In the genomic region with DNA sequence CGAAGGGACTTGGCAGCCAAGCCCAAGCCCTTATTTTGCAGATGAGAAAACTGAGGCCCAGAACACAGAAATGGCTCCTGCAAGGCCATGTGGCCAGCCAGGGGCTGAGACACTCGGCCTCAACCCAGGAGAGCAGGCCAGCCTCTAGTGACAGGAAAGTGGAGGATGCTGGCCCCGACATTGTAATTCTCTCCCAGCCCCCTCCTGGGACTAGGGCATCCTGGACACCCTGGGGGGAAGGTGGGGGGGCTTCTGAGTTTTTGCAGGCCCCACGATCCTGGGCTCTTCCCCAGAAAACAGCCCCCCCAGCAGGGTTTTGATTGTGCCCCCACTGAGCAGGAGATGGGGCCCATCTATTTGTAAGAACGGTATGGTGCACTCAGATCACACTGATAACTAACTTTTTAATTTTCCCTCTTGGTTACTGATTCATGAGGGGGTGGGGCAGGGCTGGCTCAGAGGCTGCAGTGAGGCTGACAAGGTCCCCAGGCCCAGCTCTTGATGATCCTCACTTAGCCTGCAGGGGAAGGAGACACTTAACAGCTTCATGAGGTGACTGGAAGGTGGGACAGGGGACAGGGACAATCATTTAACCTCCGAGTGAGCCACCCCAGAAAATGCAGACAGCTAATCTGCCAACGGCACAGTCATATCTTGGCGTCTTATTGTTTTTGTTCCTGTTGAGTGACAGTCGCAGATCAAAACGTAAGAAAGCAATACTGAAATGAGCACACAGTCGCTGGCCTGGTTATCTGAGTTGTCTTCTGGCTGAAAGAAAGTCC, we compare ENCODE assay signal across 8 cellular contexts. TPM values are rescaled to one million over a fixed set of nuclear protein-coding genes. Genes with fewer than 3 reads are reported as not detected.
DNase-seq lines count a peak whose midpoint lies in the region; ATAC-seq and TF ChIP-seq lines count a peak whose summit lies in the region.

No MANE protein-coding gene starts in this region.

- TF ChIP-seq CTCF in A673 (conservative IDR thresholded peaks at IDR 0.05; ENCODE audit: low read depth, low read length) (no peak), WTC11 (IDR thresholded peaks at IDR 0.05) (no peak), fibroblast of the aortic adventitia (IDR thresholded peaks at IDR 0.05; ENCODE audit: insufficient read depth, low read length) (no peak)

- peaks cover 99% of the 10 kb centered on the region for H3K4me1 Mint-ChIP-seq in WTC11

- H3K27ac ChIP-seq in A673 (ENCODE audit: low read depth, low read length, poor library complexity, severe bottlenecking): peak overlapping the region; percentile 88

- no TSS peak for BruUV-seq in A673 (replicated peaks; lab: Mats Ljungman, UMichigan)

- intact Hi-C loops in A673 (cut with micrococcal nuclease; ENCODE audit: unreplicated experiment): no loop called here

- H3K27me3 ChIP-seq in A673 (replicated peaks; ENCODE audit: insufficient read depth, low read depth, low read length, poor library complexity): no peaks in the 10 kb centered on the region

- peak overlapping the region; percentile 29 for H3K4me3 Mint-ChIP-seq in WTC11

- H3K4me3 ChIP-seq in A673 (ENCODE audit: low read depth, low read length, poor library complexity, severe bottlenecking) (peak overlapping the region; percentile 4), fibroblast of the aortic adventitia (ENCODE audit: low read depth, low read length) (peak overlapping the region; percentile 15)

- H3K27ac Mint-ChIP-seq in WTC11: peak overlapping the region; percentile 87

- peak; percentile 27 for ATAC-seq in GM21360 (IDR thresholded peaks at IDR 0.05; ENCODE audit: unreplicated experiment)
- 0 out of 2 replicates have a peak, but pooled peaks have one; percentile 7 for ATAC-seq in WTC11
- peak; percentile 55 for ATAC-seq in stimulated activated naive CD8-positive, alpha-beta T cell treated with anti-CD3 and anti-CD28 coated beads, Interleukin-15, Interleukin-2, amounts not matched to agents 100 U/mL and 50 U/mL, for 24 hours

- DNase-seq in A673 (ENCODE audit: low spot score): peak; percentile 71
- DNase-seq in WTC11 (ENCODE audit: low spot score): no peak
- DNase-seq in fibroblast of the aortic adventitia (ENCODE audit: low read depth): no peak
- DNase-seq in stimulated activated naive CD8-positive, alpha-beta T cell treated with anti-CD3 and anti-CD28 coated beads, Interleukin-15, Interleukin-2, amounts not matched to agents 100 U/mL and 50 U/mL, for 24 hours: peak; percentile 46
- DNase-seq in NCI-H748 (lab: John Stamatoyannopoulos, UW; ENCODE audit: unreplicated experiment): no peak
- DNase-seq in DMS153 (lab: John Stamatoyannopoulos, UW): no peak
- DNase-seq in NCI-H187 (lab: John Stamatoyannopoulos, UW): no peak

- H3K36me3 ChIP-seq in A673 (ENCODE audit: insufficient read depth, low read length, poor library complexity, severe bottlenecking): no peaks in the 10 kb centered on the region

- H3K27me3 Mint-ChIP-seq in WTC11 (ENCODE audit: low read depth): no peaks in the 10 kb centered on the region

- no peaks in the 10 kb centered on the region for H3K9me3 ChIP-seq in A673 (ENCODE audit: low read depth, low read length, poor library complexity, severe bottlenecking)

- CTCF ChIA-PET in A673 (lab: Charles Lee) (no interaction called here), WTC11 (lab: Charles Lee) (interaction anchor here (1.2 kb wide), 1 partner anchor 307 kb away, joined by 4 read pairs; no protein-coding TSS in a partner anchor)

- no peaks in the 10 kb centered on the region for H3K9me3 Mint-ChIP-seq in WTC11

- peaks cover 95% of the 10 kb centered on the region for H3K4me1 ChIP-seq in A673 (ENCODE audit: insufficient read depth, low read length, poor library complexity, severe bottlenecking)

- peaks cover 10% of the 10 kb centered on the region; the same call in 1 of the 2 replicates for H3K36me3 Mint-ChIP-seq in WTC11

- POLR2A ChIA-PET in A673 (lab: Charles Lee; ENCODE audit: low non-redundant PET) (no interaction called here), WTC11 (lab: Charles Lee) (interaction anchor here (0.6 to 1.0 kb wide), 2 partner anchors 17 to 500 kb away, joined by 3 read pairs; no protein-coding TSS in a partner anchor)

TF ChIP-seq in WTC11, 78 proteins besides CTCF, POLR2A, EP300 and RAD21:
- TF ChIP-seq, protein P1, sequence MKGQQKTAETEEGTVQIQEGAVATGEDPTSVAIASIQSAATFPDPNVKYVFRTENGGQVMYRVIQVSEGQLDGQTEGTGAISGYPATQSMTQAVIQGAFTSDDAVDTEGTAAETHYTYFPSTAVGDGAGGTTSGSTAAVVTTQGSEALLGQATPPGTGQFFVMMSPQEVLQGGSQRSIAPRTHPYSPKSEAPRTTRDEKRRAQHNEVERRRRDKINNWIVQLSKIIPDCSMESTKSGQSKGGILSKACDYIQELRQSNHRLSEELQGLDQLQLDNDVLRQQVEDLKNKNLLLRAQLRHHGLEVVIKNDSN (CRISPR knock-in tag; IDR thresholded peaks at IDR 0.05): peak; percentile 15; the same call in 1 of the 2 replicates
- TF ChIP-seq IRF2 (CRISPR knock-in tag; IDR thresholded peaks at IDR 0.05; ENCODE audit: borderline replicate concordance, low read depth): no peak

RNA-seq across cellular contexts. Expression of a gene that starts 18.9 kb away (rescaled TPM):
- total RNA-seq in A673 (2021) (11.4 and 12.0 TPM in 2 replicates), WTC11 (2021) (26.7 to 44.7 TPM (median 29.5 TPM) in 3 replicates), fibroblast of the aortic adventitia (ENCODE audit: low replicate concordance) (10.5 and 27.2 TPM in 2 replicates)

Comparison
In these comparisons a context has a peak if more than half of its experiments do, and no peak if none do; other contexts are left out.
1. DNase-seq: peak in A673 (single experiment) and stimulated activated naive CD8-positive, alpha-beta T cell treated with anti-CD3 and anti-CD28 coated beads, Interleukin-15, Interleukin-2, amounts not matched to agents 100 U/mL and 50 U/mL, for 24 hours (single experiment); none in WTC11 (single experiment), fibroblast of the aortic adventitia (single experiment), NCI-H748 (single experiment), DMS153 (single experiment) and NCI-H187 (0 of 2).
2. Peak in every context shown above with its lines, with median percentiles within 50 percentile points of each other: ATAC-seq.